ENCODE assay signal across 1 cellular context in the genomic region with DNA sequence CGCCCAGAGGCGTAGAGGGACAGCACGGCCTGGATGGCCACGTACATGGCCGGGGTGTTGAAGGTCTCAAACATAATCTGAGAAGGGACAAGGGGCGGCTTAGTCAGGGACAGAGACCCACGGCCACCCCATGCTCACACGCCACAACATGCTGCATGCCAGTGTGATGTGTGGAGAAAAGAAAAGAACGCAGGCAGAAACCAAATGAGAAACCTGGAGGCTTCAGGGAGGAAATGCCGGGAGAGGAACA.
TF ChIP-seq lines count a peak whose summit lies in the region.

No MANE protein-coding gene starts in this region.

TF ChIP-seq in GM12878, 131 proteins besides CTCF, POLR2A, EP300 and RAD21:
- TF ChIP-seq, protein P1, sequence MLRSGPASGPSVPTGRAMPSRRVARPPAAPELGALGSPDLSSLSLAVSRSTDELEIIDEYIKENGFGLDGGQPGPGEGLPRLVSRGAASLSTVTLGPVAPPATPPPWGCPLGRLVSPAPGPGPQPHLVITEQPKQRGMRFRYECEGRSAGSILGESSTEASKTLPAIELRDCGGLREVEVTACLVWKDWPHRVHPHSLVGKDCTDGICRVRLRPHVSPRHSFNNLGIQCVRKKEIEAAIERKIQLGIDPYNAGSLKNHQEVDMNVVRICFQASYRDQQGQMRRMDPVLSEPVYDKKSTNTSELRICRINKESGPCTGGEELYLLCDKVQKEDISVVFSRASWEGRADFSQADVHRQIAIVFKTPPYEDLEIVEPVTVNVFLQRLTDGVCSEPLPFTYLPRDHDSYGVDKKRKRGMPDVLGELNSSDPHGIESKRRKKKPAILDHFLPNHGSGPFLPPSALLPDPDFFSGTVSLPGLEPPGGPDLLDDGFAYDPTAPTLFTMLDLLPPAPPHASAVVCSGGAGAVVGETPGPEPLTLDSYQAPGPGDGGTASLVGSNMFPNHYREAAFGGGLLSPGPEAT (IDR thresholded peaks at IDR 0.05; ENCODE audit: low read depth): no peak
- no peak for TF ChIP-seq POU2F2 (IDR thresholded peaks at IDR 0.05; ENCODE audit: borderline replicate concordance, low read depth, low read length)
- 0 out of 2 replicates have a peak, but pooled peaks have one; percentile 1 for TF ChIP-seq TCF3 (IDR thresholded peaks at IDR 0.05; ENCODE audit: borderline replicate concordance, insufficient read depth, low read depth, low read length)
- TF ChIP-seq, protein P2, sequence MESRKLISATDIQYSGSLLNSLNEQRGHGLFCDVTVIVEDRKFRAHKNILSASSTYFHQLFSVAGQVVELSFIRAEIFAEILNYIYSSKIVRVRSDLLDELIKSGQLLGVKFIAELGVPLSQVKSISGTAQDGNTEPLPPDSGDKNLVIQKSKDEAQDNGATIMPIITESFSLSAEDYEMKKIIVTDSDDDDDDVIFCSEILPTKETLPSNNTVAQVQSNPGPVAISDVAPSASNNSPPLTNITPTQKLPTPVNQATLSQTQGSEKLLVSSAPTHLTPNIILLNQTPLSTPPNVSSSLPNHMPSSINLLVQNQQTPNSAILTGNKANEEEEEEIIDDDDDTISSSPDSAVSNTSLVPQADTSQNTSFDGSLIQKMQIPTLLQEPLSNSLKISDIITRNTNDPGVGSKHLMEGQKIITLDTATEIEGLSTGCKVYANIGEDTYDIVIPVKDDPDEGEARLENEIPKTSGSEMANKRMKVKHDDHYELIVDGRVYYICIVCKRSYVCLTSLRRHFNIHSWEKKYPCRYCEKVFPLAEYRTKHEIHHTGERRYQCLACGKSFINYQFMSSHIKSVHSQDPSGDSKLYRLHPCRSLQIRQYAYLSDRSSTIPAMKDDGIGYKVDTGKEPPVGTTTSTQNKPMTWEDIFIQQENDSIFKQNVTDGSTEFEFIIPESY (IDR thresholded peaks at IDR 0.05): no peak
- no peak for TF ChIP-seq RBBP5 (conservative IDR thresholded peaks at IDR 0.05)
